ENCODE assay signal across 8 cellular contexts in genomic region chr9:129069128-129069824, GRCh38. TPM values are rescaled to one million over a fixed set of nuclear protein-coding genes. Genes with fewer than 3 reads are reported as not detected.
DNase-seq lines count a peak whose midpoint lies in the region; ATAC-seq and TF ChIP-seq lines count a peak whose summit lies in the region.

No MANE protein-coding gene starts in this region.

- H3K9me3 Mint-ChIP-seq in HFFc6, result no peaks in the 10 kb centered on the region

- H3K4me1 Mint-ChIP-seq in HFFc6 (ENCODE audit: low read depth), result no peaks in the 10 kb centered on the region

- no peak for TF ChIP-seq CTCF in HFFc6 (IDR thresholded peaks at IDR 0.05)

- no peaks in the 10 kb centered on the region for H3K27me3 Mint-ChIP-seq in HFFc6 (ENCODE audit: insufficient read depth)

- no peak overlapping the region for H3K4me3 Mint-ChIP-seq in HFFc6

- H3K27ac Mint-ChIP-seq in HFFc6, result no peak overlapping the region

- H3K36me3 Mint-ChIP-seq in HFFc6 (ENCODE audit: low read depth), result peaks cover 8% of the 10 kb centered on the region

- ATAC-seq in GM19351 (IDR thresholded peaks at IDR 0.05; ENCODE audit: unreplicated experiment) (no peak), HG03095 (IDR thresholded peaks at IDR 0.05; ENCODE audit: unreplicated experiment) (no peak)

- DNase-seq in GM19240 (ENCODE audit: insufficient read length, low spot score) (peak; percentile 24), NOMO-1 (lab: John Stamatoyannopoulos, UW; ENCODE audit: unreplicated experiment in 2 of 2) (peak; percentile 77 to 82), hypothalamus (lab: John Stamatoyannopoulos, UW) (peak in 38 of 51 donors; percentile 2 to 58 (median 24)), HFFc6 (no peak)
- peak; percentile 14 to 17 for DNase-seq in activated T-helper 1 cell treated with anti-CD3 and anti-CD28 coated beads, Interleukin-2, amount 50 U/mL, for 16 hours (ENCODE audit: low read depth in 1 of 2, low spot score in 1 of 2)
- peak; percentile 17 to 21 (median 19) for DNase-seq in stimulated activated CD4-positive, alpha-beta T cell treated with anti-CD3 and anti-CD28 coated beads, TNF-alpha, amount 100 ng/mL, for 4 hours (ENCODE audit: low read depth in 3 of 3)

RNA-seq across cellular contexts. Expression of gene DOLPP1, which starts 11.6 kb away (rescaled TPM):
- total RNA-seq in HFFc6 (2021; fragmentation: NEBNext Ultra II Directional; extraction: Animal tissue kit (Norgen Biotek cat#: 25700)), result 10 to 100 TPM; 13.9 to 20.8 (median 15.6) TPM

RNA-seq across cellular contexts. Expression of gene MIGA2, which starts 32.9 kb away (rescaled TPM):
- 10 to 100 TPM; 20.2 to 30.2 (median 22.2) TPM for total RNA-seq in HFFc6 (2021; fragmentation: NEBNext Ultra II Directional; extraction: Animal tissue kit (Norgen Biotek cat#: 25700))

RNA-seq across cellular contexts. Expression of gene SH3GLB2, which starts 41.1 kb away (rescaled TPM):
- total RNA-seq in HFFc6 (2021; fragmentation: NEBNext Ultra II Directional; extraction: Animal tissue kit (Norgen Biotek cat#: 25700)), result 10 to 100 TPM; 38.1 to 56.1 (median 42.7) TPM

RNA-seq across cellular contexts. Expression of gene CRAT, which starts 41.3 kb away (rescaled TPM):
- 10 to 100 TPM; 35.5 to 50.2 (median 42.6) TPM for total RNA-seq in HFFc6 (2021; fragmentation: NEBNext Ultra II Directional; extraction: Animal tissue kit (Norgen Biotek cat#: 25700))

RNA-seq across cellular contexts. Expression of gene PTPA, which starts 41.9 kb away (rescaled TPM):
- 100 to 1,000 TPM; 153 to 170 (median 162) TPM for total RNA-seq in HFFc6 (2021; fragmentation: NEBNext Ultra II Directional; extraction: Animal tissue kit (Norgen Biotek cat#: 25700))
